Comparison of ENCODE assay signal across 10 cellular contexts in the genomic region with DNA sequence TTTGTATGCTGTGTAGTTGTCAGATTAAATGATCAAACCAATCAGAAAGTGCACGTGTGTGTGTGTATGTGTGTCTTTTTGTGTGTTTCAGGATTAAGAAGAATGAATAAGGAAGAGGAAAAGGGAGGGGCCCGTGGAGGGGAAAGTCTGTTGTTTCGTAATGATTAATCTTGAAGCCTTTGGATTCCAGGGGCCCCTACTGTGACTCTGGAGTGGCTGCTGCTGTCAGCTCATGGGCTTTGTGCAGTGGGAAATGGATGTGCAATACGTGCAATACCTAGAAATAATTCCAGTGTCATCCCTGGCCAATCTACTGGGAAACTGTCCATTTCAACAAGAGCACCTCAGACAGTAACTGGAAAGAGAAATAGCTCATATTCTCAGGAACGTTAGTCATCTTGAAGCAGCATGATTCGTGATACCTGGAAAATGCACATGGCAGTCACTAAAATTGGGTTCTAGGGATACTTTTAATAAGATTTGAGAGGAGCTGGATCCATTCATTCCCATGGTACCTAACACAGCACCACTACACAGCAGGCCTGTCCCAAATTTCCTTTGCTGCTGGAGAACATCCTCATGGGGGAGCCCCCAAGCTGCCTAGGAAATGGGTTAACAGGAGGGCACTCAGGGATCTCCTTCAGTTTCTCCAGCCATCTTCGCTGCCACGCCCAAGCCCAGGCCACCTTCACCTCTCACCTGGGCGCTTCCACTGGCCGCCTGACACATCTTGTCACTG.
DNase-seq lines count a peak whose midpoint lies in the region; ATAC-seq and TF ChIP-seq lines count a peak whose summit lies in the region.
"Had no signal": no experiment of that assay in that cellular context is flagged by ENCODE, and none has a peak within 500 bp of the region (broad histone marks: within the 10 kb centered on the region; RNA-seq: fewer than 3 reads in every experiment).

No MANE protein-coding gene starts in this region.

- H3K27me3 Mint-ChIP-seq in MCF 10A (ENCODE audit: insufficient read depth, unreplicated experiment) = no peaks in the 10 kb centered on the region
- no peaks in the 10 kb centered on the region for H3K27me3 Mint-ChIP-seq in stimulated activated naive CD8-positive, alpha-beta T cell treated with anti-CD3 and anti-CD28 coated beads, Interleukin-15, amount 100 ng/mL, for 72 hours
- peaks cover 0 to 1% of the 10 kb centered on the region in 2 donors for H3K27me3 Mint-ChIP-seq in CD4-positive, alpha-beta memory T cell

- DNase-seq in MCF 10A (ENCODE audit: unreplicated experiment) (peak; percentile 60), breast epithelium (ENCODE audit: low spot score in 2 of 2) (no peak), NOMO-1 treated with DMSO at 0.1 percent for 48 hours (lab: John Stamatoyannopoulos, UW; ENCODE audit: unreplicated experiment) (peak; percentile 69), epithelial cell of esophagus (ENCODE audit: low read depth) (peak; percentile 77), dedifferentiated amniotic fluid mesenchymal stem cell (ENCODE audit: extremely low spot score) (no peak), suprapubic skin (ENCODE audit: low spot score in 2 of 2) (no peak)
- DNase-seq in stimulated activated naive CD8-positive, alpha-beta T cell treated with anti-CD3 and anti-CD28 coated beads, Interleukin-15, amount 100 ng/mL, for 72 hours = no peak
- no peak for DNase-seq in CD4-positive, alpha-beta memory T cell
- DNase-seq: left ventricle myocardium inferior had no signal

- POLR2A ChIA-PET in MCF 10A (lab: Yijun Ruan, JAX) = interaction anchor here (0.5 to 4.7 kb wide), 5 partner anchors 10 to 319 kb away, joined by 3 to 26 read pairs (median 3); a partner anchor contains a TSS
- POLR2A ChIA-PET in CD4-positive, alpha-beta memory T cell (lab: Charles Lee; ENCODE audit: partially characterized antibody) = interaction anchor here (1.4 kb wide), 1 partner anchor 15 kb away, joined by 4 read pairs; no protein-coding TSS in a partner anchor

- CTCF ChIA-PET in MCF 10A (lab: Yijun Ruan, JAX) = interaction anchor here (0.7 to 1.5 kb wide), 2 partner anchors 13 to 197 kb away, joined by 3 to 6 read pairs; no protein-coding TSS in a partner anchor
- CTCF ChIA-PET in CD4-positive, alpha-beta memory T cell (lab: Charles Lee; ENCODE audit: partially characterized antibody) = interaction anchor here (1.4 kb wide), 1 partner anchor 11 kb away, joined by 3 read pairs; no protein-coding TSS in a partner anchor

- TF ChIP-seq CTCF in MCF 10A (IDR thresholded peaks at IDR 0.05; ENCODE audit: unreplicated experiment) (no peak), breast epithelium (IDR thresholded peaks at IDR 0.05) (no peak), epithelial cell of esophagus (IDR thresholded peaks at IDR 0.05; ENCODE audit: insufficient read depth, low read depth, low read length, missing control alignments) (no peak), suprapubic skin (IDR thresholded peaks at IDR 0.05) (no peak)

- H3K4me3 ChIP-seq in breast epithelium = no peak overlapping the region
- H3K4me3 ChIP-seq in epithelial cell of esophagus (ENCODE audit: low read length) = no peak overlapping the region
- no peak overlapping the region for H3K4me3 ChIP-seq in suprapubic skin
- no peak overlapping the region for H3K4me3 ChIP-seq in CD4-positive, alpha-beta memory T cell (ENCODE audit: low read length in 2 of 2)
- H3K4me3 ChIP-seq: left ventricle myocardium inferior had no signal

- no peak for TF ChIP-seq EP300 in suprapubic skin (IDR thresholded peaks at IDR 0.05)

- intact Hi-C loops in MCF 10A (cut with micrococcal nuclease) (no loop called here), breast epithelium (cut with DNase I; ENCODE audit: low total_unique reads) (no loop called here)
- intact Hi-C loops in CD4-positive, alpha-beta memory T cell (cut with micrococcal nuclease) = no loop called here

- H3K27ac ChIP-seq in breast epithelium = no peak overlapping the region
- no peak overlapping the region for H3K27ac ChIP-seq in suprapubic skin
- H3K27ac ChIP-seq in CD4-positive, alpha-beta memory T cell (ENCODE audit: low read depth, low read length) = no peak overlapping the region
- H3K27ac ChIP-seq: left ventricle myocardium inferior had no signal

- TF ChIP-seq POLR2A in breast epithelium (IDR thresholded peaks at IDR 0.05) (no peak), suprapubic skin (IDR thresholded peaks at IDR 0.05) (no peak)

- peaks cover 29% of the 10 kb centered on the region for H3K4me1 Mint-ChIP-seq in MCF 10A (ENCODE audit: insufficient read depth, unreplicated experiment)
- peaks cover 42% of the 10 kb centered on the region for H3K4me1 Mint-ChIP-seq in stimulated activated naive CD8-positive, alpha-beta T cell treated with anti-CD3 and anti-CD28 coated beads, Interleukin-15, amount 100 ng/mL, for 72 hours
- H3K4me1 Mint-ChIP-seq in CD4-positive, alpha-beta memory T cell = peaks cover 26 to 52% (median 39%) of the 10 kb centered on the region in 4 donors

- no peaks in the 10 kb centered on the region for H3K9me3 Mint-ChIP-seq in MCF 10A (ENCODE audit: unreplicated experiment)
- H3K9me3 Mint-ChIP-seq in stimulated activated naive CD8-positive, alpha-beta T cell treated with anti-CD3 and anti-CD28 coated beads, Interleukin-15, amount 100 ng/mL, for 72 hours = no peaks in the 10 kb centered on the region
- H3K9me3 Mint-ChIP-seq in CD4-positive, alpha-beta memory T cell = peaks cover 0 to 1% (median 0%) of the 10 kb centered on the region in 8 donors

- WGBS in suprapubic skin = 75% methylated on average over 10 of the region's 10 CpGs

- peaks cover 7% of the 10 kb centered on the region for H3K36me3 Mint-ChIP-seq in MCF 10A (ENCODE audit: insufficient read depth, unreplicated experiment)
- peaks cover 11 to 17% of the 10 kb centered on the region in 2 donors for H3K36me3 Mint-ChIP-seq in CD4-positive, alpha-beta memory T cell

- no peaks in the 10 kb centered on the region for H3K27me3 ChIP-seq in breast epithelium
- H3K27me3 ChIP-seq in suprapubic skin = no peaks in the 10 kb centered on the region
- no peaks in the 10 kb centered on the region for H3K27me3 ChIP-seq in CD4-positive, alpha-beta memory T cell (ENCODE audit: insufficient read depth, low read length)

- ATAC-seq in stimulated activated naive CD8-positive, alpha-beta T cell treated with anti-CD3 and anti-CD28 coated beads, Interleukin-15, amount 100 ng/mL, for 72 hours = peak; percentile 46
- ATAC-seq: Panc1 had no signal

- no TSS peak for BruUV-seq in MCF 10A (replicated peaks; lab: Mats Ljungman, UMichigan)

- H3K27ac Mint-ChIP-seq in MCF 10A (ENCODE audit: low read depth, unreplicated experiment) = peak overlapping the region; percentile 75
- H3K27ac Mint-ChIP-seq in stimulated activated naive CD8-positive, alpha-beta T cell treated with anti-CD3 and anti-CD28 coated beads, Interleukin-15, amount 100 ng/mL, for 72 hours = peak overlapping the region in 1 of 2 donors; percentile 70
- peak overlapping the region in 3 of 7 donors; percentile 58 to 81 (median 78) for H3K27ac Mint-ChIP-seq in CD4-positive, alpha-beta memory T cell

- H3K36me3 ChIP-seq in breast epithelium = no peaks in the 10 kb centered on the region
- peaks cover 2% of the 10 kb centered on the region for H3K36me3 ChIP-seq in suprapubic skin
- H3K36me3 ChIP-seq in CD4-positive, alpha-beta memory T cell (ENCODE audit: insufficient read depth, low read length) = no peaks in the 10 kb centered on the region

- no peak overlapping the region for H3K4me3 Mint-ChIP-seq in MCF 10A (ENCODE audit: unreplicated experiment)
- peak overlapping the region; percentile 14 to 45 for H3K4me3 Mint-ChIP-seq in stimulated activated naive CD8-positive, alpha-beta T cell treated with anti-CD3 and anti-CD28 coated beads, Interleukin-15, amount 100 ng/mL, for 72 hours
- no peak overlapping the region for H3K4me3 Mint-ChIP-seq in CD4-positive, alpha-beta memory T cell

- peaks cover 0 to 2% of the 10 kb centered on the region in 2 donors for H3K4me1 ChIP-seq in breast epithelium
- peaks cover 14% of the 10 kb centered on the region for H3K4me1 ChIP-seq in suprapubic skin
- H3K4me1 ChIP-seq in CD4-positive, alpha-beta memory T cell (ENCODE audit: insufficient read depth, low read length) = peaks cover 41% of the 10 kb centered on the region

- H3K9me3 ChIP-seq in breast epithelium (no peaks in the 10 kb centered on the region), suprapubic skin (no peaks in the 10 kb centered on the region)
- no peaks in the 10 kb centered on the region for H3K9me3 ChIP-seq in CD4-positive, alpha-beta memory T cell (ENCODE audit: control insufficient read depth in 1 of 2, low read length in 2 of 2)
- H3K9me3 ChIP-seq: left ventricle myocardium inferior had no signal

Comparison
In these comparisons a context has a peak if more than half of its experiments do, and no peak if none do; other contexts are left out.
1. DNase-seq: peak in MCF 10A (single experiment), NOMO-1 treated with DMSO at 0.1 percent for 48 hours (single experiment) and epithelial cell of esophagus (single experiment); none in breast epithelium (0 of 2), stimulated activated naive CD8-positive, alpha-beta T cell treated with anti-CD3 and anti-CD28 coated beads, Interleukin-15, amount 100 ng/mL, for 72 hours (0 of 2), dedifferentiated amniotic fluid mesenchymal stem cell (single experiment), suprapubic skin (0 of 2) and CD4-positive, alpha-beta memory T cell (0 of 5).
2. H3K4me3 Mint-ChIP-seq: peak in stimulated activated naive CD8-positive, alpha-beta T cell treated with anti-CD3 and anti-CD28 coated beads, Interleukin-15, amount 100 ng/mL, for 72 hours (2 of 2); none in MCF 10A (single experiment) and CD4-positive, alpha-beta memory T cell (0 of 8).